Comparison of ENCODE assay signal across 1 cellular context in genomic region chr1:53284224-53285020, GRCh38.
TF ChIP-seq lines count a peak whose summit lies in the region.

No MANE protein-coding gene starts in this region.

TF ChIP-seq in HepG2, 621 proteins besides CTCF, POLR2A, EP300 and RAD21:
- TF ChIP-seq ZC3H4 (CRISPR knock-in tag; IDR thresholded peaks at IDR 0.05; ENCODE audit: borderline replicate concordance) (no peak), PCBP2 (optimal IDR thresholded peaks at IDR 0.05; ENCODE audit: low read depth, low read length, poor library complexity, severe bottlenecking) (no peak), MAFF (IDR thresholded peaks at IDR 0.05; ENCODE audit: low read depth, low read length) (no peak), ZNF768 (CRISPR knock-in tag; IDR thresholded peaks at IDR 0.05) (peak; percentile 51; the same call in 1 of the 2 replicates)
